In genomic region chr14:34330846-34331245, GRCh38 we compare ENCODE assay signal across 11 cellular contexts.
"Had no signal": no experiment of that assay in that cellular context is flagged by ENCODE, and none has a peak within 500 bp of the region (broad histone marks: within the 10 kb centered on the region; RNA-seq: fewer than 3 reads in every experiment).

No MANE protein-coding gene starts in this region.

- H3K27me3 ChIP-seq: ascending aorta, body of pancreas had no signal

- H3K4me3 ChIP-seq: ascending aorta, body of pancreas, SJSA1 had no signal

- H3K36me3 ChIP-seq: ascending aorta, SJSA1 had no signal

- H3K27ac ChIP-seq: ascending aorta, body of pancreas, SJSA1 had no signal

- H3K4me1 ChIP-seq: ascending aorta had no signal

- H3K9me3 ChIP-seq: ascending aorta, body of pancreas, SJSA1 had no signal

- DNase-seq: activated CD4-positive, CD25-positive, alpha-beta regulatory T cell treated with anti-CD3 and anti-CD28 coated beads, Interleukin-2, amount 50 U/mL, for 72 hours; activated CD8-positive, alpha-beta memory T cell treated with anti-CD3 and anti-CD28 coated beads, Interleukin-2, amount 50 U/mL, for 48 hours; activated naive CD8-positive, alpha-beta T cell treated with anti-CD3 and anti-CD28 coated beads, Interleukin-2, amount 10 ng/mL, durations not matched to agents 7 days and 5 days; activated T-cell treated with anti-CD3 and anti-CD28 coated beads, Interleukin-2, amount 50 U/mL, for 1 hour; amniotic stem cell; NCI-H2029; NCI-H510A; NCI-H526 treated with DMSO at 0.1 percent for 48 hours had no signal
